Comparison of ENCODE assay signal across 16 cellular contexts in the genomic region with DNA sequence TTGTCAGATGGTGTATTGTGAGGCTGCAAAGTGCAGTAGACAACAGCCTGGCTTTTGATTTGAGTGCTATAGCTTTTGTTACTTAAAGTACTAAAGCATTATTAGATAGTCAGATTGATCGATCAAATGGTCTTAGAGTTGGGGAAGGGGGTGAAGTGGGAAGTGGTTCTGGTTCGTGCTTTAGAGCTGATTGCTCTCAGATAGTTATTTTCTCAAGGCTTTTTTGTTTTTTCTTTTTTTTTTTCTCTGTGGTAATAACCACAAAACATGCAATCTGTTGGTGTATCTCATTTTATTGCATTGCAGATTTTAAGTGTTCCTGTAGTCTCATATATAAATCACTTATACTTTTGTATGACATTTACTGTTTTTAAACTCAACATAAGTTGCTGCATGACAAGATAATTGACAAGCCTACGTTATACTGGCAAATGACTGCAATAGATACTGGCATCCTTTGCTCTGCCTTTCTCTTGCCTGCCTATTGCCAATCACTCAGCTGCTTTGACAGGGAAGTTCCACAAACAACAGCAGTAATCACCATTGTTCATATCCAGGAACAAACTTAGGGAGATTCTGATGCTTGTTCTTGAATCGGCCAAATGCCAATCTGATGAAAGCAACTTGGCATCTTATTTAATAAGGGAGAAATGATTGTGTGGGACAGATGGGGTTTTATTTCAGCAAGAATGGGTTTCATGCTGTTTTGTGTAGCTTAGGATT.
DNase-seq lines count a peak whose midpoint lies in the region; ATAC-seq and TF ChIP-seq lines count a peak whose summit lies in the region.
"Had no signal": no experiment of that assay in that cellular context is flagged by ENCODE, and none has a peak within 500 bp of the region (broad histone marks: within the 10 kb centered on the region; RNA-seq: fewer than 3 reads in every experiment).

No MANE protein-coding gene starts in this region.

- peaks cover 39% of the 10 kb centered on the region for H3K27me3 Mint-ChIP-seq in progenitor cell of endocrine pancreas

- H3K36me3 Mint-ChIP-seq in progenitor cell of endocrine pancreas (ENCODE audit: insufficient read depth) = no peaks in the 10 kb centered on the region

- peaks cover 34% of the 10 kb centered on the region for H3K4me1 Mint-ChIP-seq in progenitor cell of endocrine pancreas (ENCODE audit: low read depth)

- TF ChIP-seq CTCF in VCaP (conservative IDR thresholded peaks at IDR 0.05) = no peak
- TF ChIP-seq CTCF in progenitor cell of endocrine pancreas (IDR thresholded peaks at IDR 0.05; ENCODE audit: unreplicated experiment) = no peak
- no peak for TF ChIP-seq CTCF in testis (IDR thresholded peaks at IDR 0.05)

- no peaks in the 10 kb centered on the region for H3K36me3 ChIP-seq in testis (ENCODE audit: low read depth, missing control alignments)
- H3K36me3 ChIP-seq: SJCRH30, uterus had no signal

- DNase-seq in NCI-H748 (lab: John Stamatoyannopoulos, UW; ENCODE audit: unreplicated experiment) = peak; percentile 56
- DNase-seq in NCI-H748 treated with DMSO at 0.1 percent for 48 hours (lab: John Stamatoyannopoulos, UW) = no peak
- peak; percentile 17 for DNase-seq in M059J (ENCODE audit: low read depth)
- DNase-seq in progenitor cell of endocrine pancreas (ENCODE audit: low spot score, unreplicated experiment) = no peak
- DNase-seq in testis = no peak
- no peak for DNase-seq in anterior cingulate cortex (lab: John Stamatoyannopoulos, UW)
- DNase-seq: ACHN; activated CD4-positive, alpha-beta T cell treated with anti-CD3 and anti-CD28 coated beads, Interleukin-2, amount 50 U/mL, for 4 hours; activated T-cell treated with anti-CD3 and anti-CD28 coated beads, Interleukin-2, amount 50 U/mL, for 48 hours; caudate nucleus; hypothalamus; right cardiac atrium; SJCRH30; uterus had no signal

- 74 to 83% methylated on average over 4 of the region's 4 CpGs for WGBS in testis, 2 donors

- H3K4me1 ChIP-seq in testis = no peaks in the 10 kb centered on the region
- H3K4me1 ChIP-seq: SJCRH30, uterus had no signal

- TF ChIP-seq POLR2A in testis (IDR thresholded peaks at IDR 0.05) = no peak

- H3K27me3 ChIP-seq in testis = no peaks in the 10 kb centered on the region
- H3K27me3 ChIP-seq: SJCRH30, uterus had no signal

- no peaks in the 10 kb centered on the region for H3K9me3 Mint-ChIP-seq in progenitor cell of endocrine pancreas (ENCODE audit: low read depth)

- no peak overlapping the region for H3K4me3 Mint-ChIP-seq in progenitor cell of endocrine pancreas (ENCODE audit: low read depth)

- peak overlapping the region; percentile 92 for H3K27ac ChIP-seq in VCaP
- no peak overlapping the region for H3K27ac ChIP-seq in testis
- H3K27ac ChIP-seq: SJCRH30, uterus had no signal

- no peaks in the 10 kb centered on the region for H3K9me3 ChIP-seq in testis
- H3K9me3 ChIP-seq: SJCRH30, uterus had no signal

- H3K4me3 ChIP-seq in testis = no peak overlapping the region
- H3K4me3 ChIP-seq: SJCRH30, uterus had no signal

- ATAC-seq in GM21528 (IDR thresholded peaks at IDR 0.05; ENCODE audit: low FRiP score, unreplicated experiment) = no peak
- ATAC-seq: right cardiac atrium had no signal

- H3K27ac Mint-ChIP-seq in progenitor cell of endocrine pancreas = peak overlapping the region; percentile 9

- intact Hi-C loops in testis (cut with DNase I; ENCODE audit: low total_unique reads) = no loop called here

Comparison
In these comparisons a context has a peak if more than half of its experiments do, and no peak if none do; other contexts are left out.
1. DNase-seq: peak in NCI-H748 (single experiment) and M059J (single experiment); none in NCI-H748 treated with DMSO at 0.1 percent for 48 hours (single experiment), progenitor cell of endocrine pancreas (single experiment), testis (single experiment) and anterior cingulate cortex (0 of 58).